In the genomic region with DNA sequence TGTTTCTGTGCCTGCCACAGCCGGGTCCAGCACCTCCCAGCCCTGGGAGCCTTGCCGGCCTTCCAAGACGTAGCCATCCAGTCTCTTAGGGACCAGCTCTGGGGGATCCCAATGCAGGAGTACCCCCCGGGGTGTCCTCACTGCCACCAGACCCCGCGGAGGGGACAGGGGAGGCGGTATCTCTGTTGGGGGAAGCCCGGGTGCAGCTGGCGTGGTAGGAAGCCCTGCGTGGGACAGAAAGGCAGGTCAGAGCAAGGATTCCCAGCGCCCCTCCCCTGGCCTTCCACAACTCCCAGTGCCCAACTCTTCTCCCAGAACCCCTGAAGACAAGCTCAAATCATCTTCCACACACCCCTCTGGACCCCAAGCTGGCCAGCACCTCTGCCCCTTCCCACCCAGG, we compare ENCODE assay signal across 29 cellular contexts. TPM values are rescaled to one million over a fixed set of nuclear protein-coding genes. Genes with fewer than 3 reads are reported as not detected.
"Had no signal": no experiment of that assay in that cellular context is flagged by ENCODE, and none has a peak within 500 bp of the region (broad histone marks: within the 10 kb centered on the region; RNA-seq: fewer than 3 reads in every experiment).

No MANE protein-coding gene starts in this region.

- H3K36me3 ChIP-seq: gastrocnemius medialis, left ventricle myocardium inferior, lower lobe of right lung, ovary, sigmoid colon, transverse colon, vagina had no signal

- H3K27ac ChIP-seq: dorsolateral prefrontal cortex, gastrocnemius medialis, hepatocyte, left ventricle myocardium inferior, lower lobe of right lung, ovary, psoas muscle, sigmoid colon, transverse colon, vagina had no signal

- DNase-seq: dorsolateral prefrontal cortex; effector CD4-positive, alpha-beta T cell; foreskin fibroblast; gastrocnemius medialis; head of caudate nucleus; kidney glomerular epithelial cell; left ventricle myocardium inferior; lower lobe of right lung; naive thymus-derived CD8-positive, alpha-beta T cell; nephron progenitor cell; nucleus accumbens; psoas muscle; sigmoid colon; stimulated activated CD4-positive, alpha-beta T cell treated with anti-CD3 and anti-CD28 coated beads, Interleukin-2, amount 100 ng/mL, for 24 hours; stimulated activated CD4-positive, alpha-beta T cell treated with anti-CD3 and anti-CD28 coated beads, Interleukin-4, amount 100 ng/mL, for 24 hours; transverse colon had no signal

- H3K9me3 ChIP-seq: gastrocnemius medialis, left ventricle myocardium inferior, lower lobe of right lung, ovary, psoas muscle, sigmoid colon, transverse colon, vagina had no signal

- ATAC-seq: gastrocnemius medialis; lower lobe of right lung; naive thymus-derived CD8-positive, alpha-beta T cell; psoas muscle; right cardiac atrium; stimulated activated memory B cell treated with anti-CD40 and anti-IgM and Interleukin-4, amounts not matched to agents 10 μg/mL and 1 μg/mL and 100 μg/mL, for 72 hours had no signal

- H3K4me1 ChIP-seq: gastrocnemius medialis, psoas muscle had no signal

- H3K27me3 ChIP-seq: hepatocyte, ovary, sigmoid colon, transverse colon, vagina had no signal

- H3K4me3 Mint-ChIP-seq: nephron progenitor cell; stimulated activated memory B cell treated with anti-CD40 and anti-IgM and Interleukin-4, amounts not matched to agents 10 μg/mL and 1 μg/mL and 100 μg/mL, for 72 hours; stimulated activated naive CD8-positive, alpha-beta T cell treated with anti-CD3 and anti-CD28 coated beads, Interleukin-15, Interleukin-2, amounts not matched to agents 100 ng/mL and 50 ng/mL, for 24 hours had no signal

- H3K4me3 ChIP-seq: dorsolateral prefrontal cortex, gastrocnemius medialis, hepatocyte, left ventricle myocardium inferior, lower lobe of right lung, ovary, psoas muscle, sigmoid colon, transverse colon, vagina had no signal

- H3K27ac Mint-ChIP-seq: nephron progenitor cell; stimulated activated memory B cell treated with anti-CD40 and anti-IgM and Interleukin-4, amounts not matched to agents 10 μg/mL and 1 μg/mL and 100 μg/mL, for 72 hours; stimulated activated naive CD8-positive, alpha-beta T cell treated with anti-CD3 and anti-CD28 coated beads, Interleukin-15, Interleukin-2, amounts not matched to agents 100 ng/mL and 50 ng/mL, for 24 hours had no signal

- H3K27me3 Mint-ChIP-seq: stimulated activated naive CD8-positive, alpha-beta T cell treated with anti-CD3 and anti-CD28 coated beads, Interleukin-15, Interleukin-2, amounts not matched to agents 100 ng/mL and 50 ng/mL, for 24 hours had no signal

- H3K9me3 Mint-ChIP-seq: naive thymus-derived CD8-positive, alpha-beta T cell; nephron progenitor cell; stimulated activated memory B cell treated with anti-CD40 and anti-IgM and Interleukin-4, amounts not matched to agents 10 μg/mL and 1 μg/mL and 100 μg/mL, for 72 hours; stimulated activated naive CD8-positive, alpha-beta T cell treated with anti-CD3 and anti-CD28 coated beads, Interleukin-15, Interleukin-2, amounts not matched to agents 100 ng/mL and 50 ng/mL, for 24 hours had no signal

- H3K36me3 Mint-ChIP-seq: stimulated activated memory B cell treated with anti-CD40 and anti-IgM and Interleukin-4, amounts not matched to agents 10 μg/mL and 1 μg/mL and 100 μg/mL, for 72 hours had no signal

RNA-seq across cellular contexts. Expression of a gene that starts 15.2 kb away (rescaled TPM):
- total RNA-seq: psoas muscle, renal cortical epithelial cell had no signal

RNA-seq across cellular contexts. Expression of a gene that starts 23.8 kb away (rescaled TPM):
- total RNA-seq: gastrocnemius medialis; glomerular endothelial cell; hepatocyte; left colon; left ventricle myocardium inferior; lower lobe of right lung; mesenteric fat pad; myocyte; naive thymus-derived CD8-positive, alpha-beta T cell; ovary; psoas muscle; renal cortical epithelial cell; right cardiac atrium; sigmoid colon; skeletal muscle tissue; ureter; vagina had no signal

RNA-seq across cellular contexts. Expression of a gene that starts 30.3 kb away (rescaled TPM):
- total RNA-seq: gastrocnemius medialis, myocyte, skeletal muscle tissue, vagina had no signal
